ENCODE assay signal across 2 cellular contexts in genomic region chr3:192408007-192408655, GRCh38.
TF ChIP-seq lines count a peak whose summit lies in the region.

No MANE protein-coding gene starts in this region.

TF ChIP-seq in H1, 55 proteins besides CTCF, POLR2A, EP300 and RAD21 (continues in another document):
- no peak for TF ChIP-seq JUND (IDR thresholded peaks at IDR 0.05; ENCODE audit: low read length)
- no peak for TF ChIP-seq RFX5 (IDR thresholded peaks at IDR 0.05; ENCODE audit: borderline replicate concordance, low read depth, low read length)
- TF ChIP-seq RNF2 (IDR thresholded peaks at IDR 0.05; ENCODE audit: borderline replicate concordance, low read depth, low read length, missing control alignments, poor library complexity, severe bottlenecking), result peak; percentile 23
- TF ChIP-seq USF2 (IDR thresholded peaks at IDR 0.05; ENCODE audit: low read length), result no peak
- peak; percentile 69 for TF ChIP-seq EZH2 (IDR thresholded peaks at IDR 0.05; ENCODE audit: low read depth, low read length, severe bottlenecking)
- no peak for TF ChIP-seq TCF12 (IDR thresholded peaks at IDR 0.05; ENCODE audit: low read depth, low read length)
- no peak for TF ChIP-seq CREB1 (IDR thresholded peaks at IDR 0.05)
- no peak for TF ChIP-seq FOSL1 (IDR thresholded peaks at IDR 0.05; ENCODE audit: insufficient read depth, low read depth, low read length)
- no peak for TF ChIP-seq HDAC2 (IDR thresholded peaks at IDR 0.05; ENCODE audit: borderline replicate concordance in 1 of 2, low read depth in 2 of 2, low read length in 2 of 2)
- peak; percentile 74 for TF ChIP-seq SUZ12 (IDR thresholded peaks at IDR 0.05; ENCODE audit: low read length)
- TF ChIP-seq GTF2F1 (IDR thresholded peaks at IDR 0.05; ENCODE audit: borderline replicate concordance, low read depth, low read length), result no peak
- TF ChIP-seq SIX5 (IDR thresholded peaks at IDR 0.05; ENCODE audit: low read depth, low read length), result no peak
- peak; percentile 35 for TF ChIP-seq CTBP2 (IDR thresholded peaks at IDR 0.05; ENCODE audit: borderline replicate concordance, insufficient read depth, insufficient read length, low read length)
- no peak for TF ChIP-seq TEAD4 (IDR thresholded peaks at IDR 0.05; ENCODE audit: low read depth, low read length)
- no peak for TF ChIP-seq ZNF274 (IDR thresholded peaks at IDR 0.05; ENCODE audit: borderline replicate concordance, extremely low read depth, low read length)
- no peak for TF ChIP-seq HDAC6 (IDR thresholded peaks at IDR 0.05; ENCODE audit: low read depth, low read length)
- no peak for TF ChIP-seq SAP30 (IDR thresholded peaks at IDR 0.05; ENCODE audit: insufficient read depth, insufficient replicate concordance, low read length)
- no peak for TF ChIP-seq NANOG (IDR thresholded peaks at IDR 0.05; ENCODE audit: insufficient read depth, low read depth, low read length, poor library complexity, severe bottlenecking)
- no peak for TF ChIP-seq KDM1A (IDR thresholded peaks at IDR 0.05; ENCODE audit: borderline replicate concordance, low read length)
- peak; percentile 89 for TF ChIP-seq KDM4A (IDR thresholded peaks at IDR 0.05; ENCODE audit: low read depth, low read length, severe bottlenecking)
- TF ChIP-seq RXRA (IDR thresholded peaks at IDR 0.05; ENCODE audit: insufficient read depth, low read depth, low read length), result no peak
- peak; percentile 46 for TF ChIP-seq ASH2L (IDR thresholded peaks at IDR 0.05; ENCODE audit: low read length)
- TF ChIP-seq SRF (IDR thresholded peaks at IDR 0.05; ENCODE audit: low read depth, low read length), result no peak
- no peak for TF ChIP-seq PHF8 (conservative IDR thresholded peaks at IDR 0.05; ENCODE audit: low read depth, low read length)
- TF ChIP-seq ATF3 (IDR thresholded peaks at IDR 0.05; ENCODE audit: insufficient read depth, low read depth, low read length), result no peak
- no peak for TF ChIP-seq EGR1 (IDR thresholded peaks at IDR 0.05; ENCODE audit: borderline replicate concordance, low read depth, low read length)
- no peak for TF ChIP-seq SIRT6 (IDR thresholded peaks at IDR 0.05; ENCODE audit: low read length)
- no peak for TF ChIP-seq SP1 (IDR thresholded peaks at IDR 0.05; ENCODE audit: low read depth, low read length)
- no peak for TF ChIP-seq CBX5 (IDR thresholded peaks at IDR 0.05; ENCODE audit: low read depth, low read length)
- no peak for TF ChIP-seq ATF2 (IDR thresholded peaks at IDR 0.05; ENCODE audit: low read length)
- no peak for TF ChIP-seq MAFK (IDR thresholded peaks at IDR 0.05; ENCODE audit: low read depth, low read length)
- TF ChIP-seq TBP (IDR thresholded peaks at IDR 0.05; ENCODE audit: low read depth, low read length), result no peak
- no peak for TF ChIP-seq E2F6 (IDR thresholded peaks at IDR 0.05)
- TF ChIP-seq CEBPB (IDR thresholded peaks at IDR 0.05; ENCODE audit: low read depth, low read length), result no peak
- TF ChIP-seq SIN3A (conservative IDR thresholded peaks at IDR 0.05 in 1 of 2, IDR thresholded peaks at IDR 0.05 in 1 of 2; ENCODE audit: low read depth in 1 of 2, low read length in 2 of 2), result no peak
- no peak for TF ChIP-seq CHD2 (IDR thresholded peaks at IDR 0.05; ENCODE audit: low read length)
- 0 out of 2 replicates have a peak, but pooled peaks have one; percentile 26 for TF ChIP-seq YY1 (IDR thresholded peaks at IDR 0.05; ENCODE audit: low read depth, low read length)
- TF ChIP-seq TAF7 (optimal IDR thresholded peaks at IDR 0.05; ENCODE audit: borderline replicate concordance, low read depth, low read length), result no peak
- TF ChIP-seq CBX8 (IDR thresholded peaks at IDR 0.05; ENCODE audit: borderline replicate concordance, low read depth, low read length), result no peak
- TF ChIP-seq CHD1 (IDR thresholded peaks at IDR 0.05; ENCODE audit: low read depth, low read length), result no peak
- no peak for TF ChIP-seq MAX (IDR thresholded peaks at IDR 0.05)
- TF ChIP-seq GABPA (IDR thresholded peaks at IDR 0.05; ENCODE audit: borderline replicate concordance, insufficient read depth, low read length), result no peak
- no peak for TF ChIP-seq POU5F1 (IDR thresholded peaks at IDR 0.05; ENCODE audit: low read depth, low read length)

TF ChIP-seq in HepG2, 621 proteins besides CTCF, POLR2A, EP300 and RAD21:
- TF ChIP-seq ZNF460 (CRISPR knock-in tag; IDR thresholded peaks at IDR 0.05; ENCODE audit: borderline replicate concordance) (no peak), ZFP91 (CRISPR knock-in tag; IDR thresholded peaks at IDR 0.05; ENCODE audit: borderline replicate concordance) (no peak), MXD3 (CRISPR knock-in tag; IDR thresholded peaks at IDR 0.05) (no peak), TCF12 (IDR thresholded peaks at IDR 0.05) (no peak), TCF12 (CRISPR knock-in tag; IDR thresholded peaks at IDR 0.05) (no peak), ZNF354B (CRISPR knock-in tag; IDR thresholded peaks at IDR 0.05) (no peak), SMARCC2 (IDR thresholded peaks at IDR 0.05) (no peak), ZSCAN25 (CRISPR knock-in tag; IDR thresholded peaks at IDR 0.05) (no peak), ASH2L (IDR thresholded peaks at IDR 0.05; ENCODE audit: insufficient read length, low read depth, low read length) (no peak), ZNF362 (CRISPR knock-in tag; IDR thresholded peaks at IDR 0.05; ENCODE audit: borderline replicate concordance) (no peak), NFE2L2 (IDR thresholded peaks at IDR 0.05; ENCODE audit: low read length) (no peak), KAT8 (CRISPR knock-in tag; IDR thresholded peaks at IDR 0.05) (no peak)
